In the genomic region with DNA sequence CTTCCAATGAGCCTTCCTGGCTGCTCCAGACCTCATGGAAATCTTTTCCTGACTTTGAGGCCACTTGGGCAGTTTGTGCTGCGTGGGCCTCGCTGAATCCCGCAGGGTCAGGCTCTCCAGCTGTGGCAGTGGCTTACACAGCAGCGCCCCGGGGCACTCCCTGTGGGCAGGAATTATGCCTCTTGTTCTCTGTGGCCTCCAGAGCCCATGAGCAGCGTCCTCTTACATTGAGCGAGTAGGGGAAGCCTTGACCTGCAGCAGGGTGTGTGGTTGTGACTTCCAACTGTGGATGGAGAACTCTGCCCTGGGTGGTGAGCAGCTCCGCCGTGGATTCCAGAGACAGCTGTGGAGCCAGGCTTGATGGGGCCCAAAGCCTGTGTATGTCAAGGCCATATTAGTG, we compare ENCODE assay signal across 28 cellular contexts.
DNase-seq lines count a peak whose midpoint lies in the region; ATAC-seq, FAIRE-seq and TF ChIP-seq lines count a peak whose summit lies in the region.
"Had no signal": no experiment of that assay in that cellular context is flagged by ENCODE, and none has a peak within 500 bp of the region (broad histone marks: within the 10 kb centered on the region; RNA-seq: fewer than 3 reads in every experiment).

No MANE protein-coding gene starts in this region.

- H3K27ac ChIP-seq in A549 (peak overlapping the region; percentile 95 to 98), RWPE2 (ENCODE audit: poor library complexity, severe bottlenecking) (peak overlapping the region; percentile 87), lower lobe of right lung (no peak overlapping the region), osteoblast (ENCODE audit: low read depth, low read length) (peak overlapping the region; percentile 87), gastrocnemius medialis (no peak overlapping the region)
- H3K27ac ChIP-seq: PC-9 had no signal

- H3K4me1 ChIP-seq in A549: peaks cover 76% of the 10 kb centered on the region
- peaks cover 32% of the 10 kb centered on the region for H3K4me1 ChIP-seq in RWPE2 (ENCODE audit: insufficient read depth, poor library complexity, severe bottlenecking)
- peaks cover 46% of the 10 kb centered on the region for H3K4me1 ChIP-seq in lower lobe of right lung
- H3K4me1 ChIP-seq in osteoblast (ENCODE audit: insufficient read depth, low read length): peaks cover 55% of the 10 kb centered on the region
- peaks cover 33 to 40% of the 10 kb centered on the region in 2 donors for H3K4me1 ChIP-seq in gastrocnemius medialis

- CTCF ChIA-PET in A549 (lab: Yijun Ruan, JAX): interaction anchor here (0.7 to 1.0 kb wide), 3 partner anchors 12 to 154 kb away, joined by 3 read pairs; no protein-coding TSS in a partner anchor

- POLR2A ChIA-PET in A549 (lab: Yijun Ruan, JAX): no interaction called here

- H3K9me3 ChIP-seq in A549: no peaks in the 10 kb centered on the region
- H3K9me3 ChIP-seq in RWPE2 (ENCODE audit: severe bottlenecking): no peaks in the 10 kb centered on the region
- H3K9me3 ChIP-seq in lower lobe of right lung: no peaks in the 10 kb centered on the region
- H3K9me3 ChIP-seq in osteoblast (ENCODE audit: low read depth, low read length): no peaks in the 10 kb centered on the region
- no peaks in the 10 kb centered on the region for H3K9me3 ChIP-seq in gastrocnemius medialis
- H3K9me3 ChIP-seq: SK-N-SH had no signal

- peaks cover 58% of the 10 kb centered on the region for H3K79me2 ChIP-seq in osteoblast (ENCODE audit: insufficient read depth, low read length)

- in situ Hi-C loops in gastrocnemius medialis (cut with MboI; ENCODE audit: low sequenced_read_pairs in 4 of 4): no loop called here

- H2AFZ ChIP-seq in osteoblast (ENCODE audit: low read length): no peak overlapping the region
- H2AFZ ChIP-seq: GM23248, PC-9 had no signal

- 88% methylated on average over 8 of the region's 9 CpGs for WGBS in A549 (ENCODE audit: missing lambda C conversion rate)

- H3K4me3 ChIP-seq in A549 (no peak overlapping the region), RWPE2 (ENCODE audit: severe bottlenecking) (no peak overlapping the region), lower lobe of right lung (no peak overlapping the region), osteoblast (ENCODE audit: insufficient read depth, low read length) (no peak overlapping the region), gastrocnemius medialis (no peak overlapping the region)
- H3K4me3 ChIP-seq: GM23248, K562, PC-9 had no signal

- H3K27me3 ChIP-seq in RWPE2 (ENCODE audit: insufficient read depth, poor library complexity, severe bottlenecking) (no peaks in the 10 kb centered on the region), lower lobe of right lung (ENCODE audit: low read depth) (peaks cover 6% of the 10 kb centered on the region), osteoblast (ENCODE audit: insufficient read depth, low read length) (no peaks in the 10 kb centered on the region), gastrocnemius medialis (no peaks in the 10 kb centered on the region)

- ATAC-seq in A549: no peak
- no peak for ATAC-seq in RWPE2 (ENCODE audit: low read depth)
- no peak for ATAC-seq in lower lobe of right lung
- ATAC-seq in gastrocnemius medialis: no peak
- ATAC-seq: HepG2, K562 had no signal

- TF ChIP-seq EP300 in A549 (IDR thresholded peaks at IDR 0.05): no peak

- no peak for TF ChIP-seq POLR2A in A549 (IDR thresholded peaks at IDR 0.05; ENCODE audit: low read length)
- no peak for TF ChIP-seq POLR2A in gastrocnemius medialis (IDR thresholded peaks at IDR 0.05)

- intact Hi-C loops in lower lobe of right lung (cut with DNase I) (no loop called here), gastrocnemius medialis (cut with DNase I; ENCODE audit: low total_unique reads) (no loop called here)

- no peak for FAIRE-seq in A549 (lab: Jason Lieb, UNC)
- FAIRE-seq: HepG2, K562 had no signal

- no peak for TF ChIP-seq RAD21 in A549 (conservative IDR thresholded peaks at IDR 0.05 in 1 of 2, IDR thresholded peaks at IDR 0.05 in 1 of 2)

- H3K36me3 ChIP-seq in RWPE2 (ENCODE audit: low read depth): no peaks in the 10 kb centered on the region
- H3K36me3 ChIP-seq in lower lobe of right lung: no peaks in the 10 kb centered on the region
- H3K36me3 ChIP-seq in osteoblast (ENCODE audit: insufficient read depth, low read length): no peaks in the 10 kb centered on the region
- no peaks in the 10 kb centered on the region for H3K36me3 ChIP-seq in gastrocnemius medialis

- H4K20me1 ChIP-seq in osteoblast (ENCODE audit: insufficient read depth, low read length): peaks cover 3% of the 10 kb centered on the region

- H3K4me2 ChIP-seq in A549: no peak overlapping the region
- H3K4me2 ChIP-seq in osteoblast (ENCODE audit: insufficient read depth, low read length): no peak overlapping the region
- H3K4me2 ChIP-seq: PC-9 had no signal

- no peak for TF ChIP-seq CTCF in A549 (IDR thresholded peaks at IDR 0.05)
- no peak for TF ChIP-seq CTCF in RWPE2 (IDR thresholded peaks at IDR 0.05; ENCODE audit: poor library complexity, severe bottlenecking)
- TF ChIP-seq CTCF in lower lobe of right lung (IDR thresholded peaks at IDR 0.05): no peak
- no peak for TF ChIP-seq CTCF in osteoblast (IDR thresholded peaks at IDR 0.05; ENCODE audit: extremely low read depth, low read depth, low read length)
- TF ChIP-seq CTCF in gastrocnemius medialis (IDR thresholded peaks at IDR 0.05 in 4 of 5, conservative IDR thresholded peaks at IDR 0.05 in 1 of 5): no peak

- DNase-seq in A549 (ENCODE audit: low read depth in 1 of 2, low spot score in 1 of 2) (no peak), RWPE2 (ENCODE audit: low spot score) (peak; percentile 33), lower lobe of right lung (peak; percentile 39), osteoblast (ENCODE audit: insufficient read length, low spot score, missing footprints) (no peak), iPS-NIHi11 (ENCODE audit: low spot score) (no peak), gastrocnemius medialis (no peak)
- no peak for DNase-seq in stimulated activated CD8-positive, alpha-beta memory T cell treated with anti-CD3 and anti-CD28 coated beads, Interleukin-4, amount 100 ng/mL, for 48 hours
- DNase-seq in stimulated activated naive CD4-positive, alpha-beta T cell treated with Interleukin-2 at 50 U/mL for 16 hours (lab: John Stamatoyannopoulos, UW): no peak
- DNase-seq: 8988T; Calu3; DMS79 treated with DMSO at 0.1 percent for 48 hours; GF-D8; H9; Kasumi-1; NCI-H1105; NCI-H146; NCI-H2029; NCI-H446; NCI-H526; NCI-H82; NK-92 treated with Interleukin-12 subunit alpha and Interleukin-12 subunit beta, amount 100 ng/mL, for 24 hours; PC-9; RPMI8226; SIG-M5; SK-N-SH had no signal

TF ChIP-seq in A549, 52 proteins besides CTCF, POLR2A, EP300 and RAD21:
- no peak for TF ChIP-seq NR3C1 (IDR thresholded peaks at IDR 0.05)
- TF ChIP-seq, protein P1, sequence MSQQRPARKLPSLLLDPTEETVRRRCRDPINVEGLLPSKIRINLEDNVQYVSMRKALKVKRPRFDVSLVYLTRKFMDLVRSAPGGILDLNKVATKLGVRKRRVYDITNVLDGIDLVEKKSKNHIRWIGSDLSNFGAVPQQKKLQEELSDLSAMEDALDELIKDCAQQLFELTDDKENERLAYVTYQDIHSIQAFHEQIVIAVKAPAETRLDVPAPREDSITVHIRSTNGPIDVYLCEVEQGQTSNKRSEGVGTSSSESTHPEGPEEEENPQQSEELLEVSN (IDR thresholded peaks at IDR 0.05; ENCODE audit: borderline replicate concordance, low read depth): no peak
- no peak for TF ChIP-seq ZC3H11A (IDR thresholded peaks at IDR 0.05)
- TF ChIP-seq HOXB13 (CRISPR knock-in tag; IDR thresholded peaks at IDR 0.05; ENCODE audit: low read depth): no peak
- no peak for TF ChIP-seq SMC3 (IDR thresholded peaks at IDR 0.05)
- TF ChIP-seq PHF8 (IDR thresholded peaks at IDR 0.05; ENCODE audit: borderline replicate concordance, low read depth): no peak
- TF ChIP-seq KDM5A (IDR thresholded peaks at IDR 0.05): no peak
- no peak for TF ChIP-seq FOXS1 (CRISPR knock-in tag; IDR thresholded peaks at IDR 0.05)
- TF ChIP-seq, protein P2, sequence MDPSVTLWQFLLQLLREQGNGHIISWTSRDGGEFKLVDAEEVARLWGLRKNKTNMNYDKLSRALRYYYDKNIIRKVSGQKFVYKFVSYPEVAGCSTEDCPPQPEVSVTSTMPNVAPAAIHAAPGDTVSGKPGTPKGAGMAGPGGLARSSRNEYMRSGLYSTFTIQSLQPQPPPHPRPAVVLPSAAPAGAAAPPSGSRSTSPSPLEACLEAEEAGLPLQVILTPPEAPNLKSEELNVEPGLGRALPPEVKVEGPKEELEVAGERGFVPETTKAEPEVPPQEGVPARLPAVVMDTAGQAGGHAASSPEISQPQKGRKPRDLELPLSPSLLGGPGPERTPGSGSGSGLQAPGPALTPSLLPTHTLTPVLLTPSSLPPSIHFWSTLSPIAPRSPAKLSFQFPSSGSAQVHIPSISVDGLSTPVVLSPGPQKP (IDR thresholded peaks at IDR 0.05; ENCODE audit: low read depth, low read length): no peak
- TF ChIP-seq, protein P3, sequence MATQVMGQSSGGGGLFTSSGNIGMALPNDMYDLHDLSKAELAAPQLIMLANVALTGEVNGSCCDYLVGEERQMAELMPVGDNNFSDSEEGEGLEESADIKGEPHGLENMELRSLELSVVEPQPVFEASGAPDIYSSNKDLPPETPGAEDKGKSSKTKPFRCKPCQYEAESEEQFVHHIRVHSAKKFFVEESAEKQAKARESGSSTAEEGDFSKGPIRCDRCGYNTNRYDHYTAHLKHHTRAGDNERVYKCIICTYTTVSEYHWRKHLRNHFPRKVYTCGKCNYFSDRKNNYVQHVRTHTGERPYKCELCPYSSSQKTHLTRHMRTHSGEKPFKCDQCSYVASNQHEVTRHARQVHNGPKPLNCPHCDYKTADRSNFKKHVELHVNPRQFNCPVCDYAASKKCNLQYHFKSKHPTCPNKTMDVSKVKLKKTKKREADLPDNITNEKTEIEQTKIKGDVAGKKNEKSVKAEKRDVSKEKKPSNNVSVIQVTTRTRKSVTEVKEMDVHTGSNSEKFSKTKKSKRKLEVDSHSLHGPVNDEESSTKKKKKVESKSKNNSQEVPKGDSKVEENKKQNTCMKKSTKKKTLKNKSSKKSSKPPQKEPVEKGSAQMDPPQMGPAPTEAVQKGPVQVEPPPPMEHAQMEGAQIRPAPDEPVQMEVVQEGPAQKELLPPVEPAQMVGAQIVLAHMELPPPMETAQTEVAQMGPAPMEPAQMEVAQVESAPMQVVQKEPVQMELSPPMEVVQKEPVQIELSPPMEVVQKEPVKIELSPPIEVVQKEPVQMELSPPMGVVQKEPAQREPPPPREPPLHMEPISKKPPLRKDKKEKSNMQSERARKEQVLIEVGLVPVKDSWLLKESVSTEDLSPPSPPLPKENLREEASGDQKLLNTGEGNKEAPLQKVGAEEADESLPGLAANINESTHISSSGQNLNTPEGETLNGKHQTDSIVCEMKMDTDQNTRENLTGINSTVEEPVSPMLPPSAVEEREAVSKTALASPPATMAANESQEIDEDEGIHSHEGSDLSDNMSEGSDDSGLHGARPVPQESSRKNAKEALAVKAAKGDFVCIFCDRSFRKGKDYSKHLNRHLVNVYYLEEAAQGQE (IDR thresholded peaks at IDR 0.05): no peak
- TF ChIP-seq NPAS2 (CRISPR knock-in tag; IDR thresholded peaks at IDR 0.05; ENCODE audit: borderline replicate concordance): no peak
- TF ChIP-seq EHMT2 (IDR thresholded peaks at IDR 0.05; ENCODE audit: low read depth): no peak

Comparison
In these comparisons a context has a peak if more than half of its experiments do, and no peak if none do; other contexts are left out.
1. DNase-seq: peak in RWPE2 (single experiment) and lower lobe of right lung (single experiment); none in A549 (0 of 2), osteoblast (single experiment), iPS-NIHi11 (single experiment), stimulated activated CD8-positive, alpha-beta memory T cell treated with anti-CD3 and anti-CD28 coated beads, Interleukin-4, amount 100 ng/mL, for 48 hours (single experiment), gastrocnemius medialis (0 of 2) and stimulated activated naive CD4-positive, alpha-beta T cell treated with Interleukin-2 at 50 U/mL for 16 hours (single experiment).
2. H3K27ac ChIP-seq: peak in A549 (2 of 2), RWPE2 (single experiment) and osteoblast (single experiment); none in lower lobe of right lung (single experiment) and gastrocnemius medialis (0 of 4).